Comparison of ENCODE assay signal across 1 cellular context in genomic region chr11:107018902-107019493, GRCh38.
TF ChIP-seq lines count a peak whose summit lies in the region.

No MANE protein-coding gene starts in this region.

TF ChIP-seq in HepG2, 621 proteins besides CTCF, POLR2A, EP300 and RAD21 (continued from another document and continues in another):
- TF ChIP-seq, protein P1, sequence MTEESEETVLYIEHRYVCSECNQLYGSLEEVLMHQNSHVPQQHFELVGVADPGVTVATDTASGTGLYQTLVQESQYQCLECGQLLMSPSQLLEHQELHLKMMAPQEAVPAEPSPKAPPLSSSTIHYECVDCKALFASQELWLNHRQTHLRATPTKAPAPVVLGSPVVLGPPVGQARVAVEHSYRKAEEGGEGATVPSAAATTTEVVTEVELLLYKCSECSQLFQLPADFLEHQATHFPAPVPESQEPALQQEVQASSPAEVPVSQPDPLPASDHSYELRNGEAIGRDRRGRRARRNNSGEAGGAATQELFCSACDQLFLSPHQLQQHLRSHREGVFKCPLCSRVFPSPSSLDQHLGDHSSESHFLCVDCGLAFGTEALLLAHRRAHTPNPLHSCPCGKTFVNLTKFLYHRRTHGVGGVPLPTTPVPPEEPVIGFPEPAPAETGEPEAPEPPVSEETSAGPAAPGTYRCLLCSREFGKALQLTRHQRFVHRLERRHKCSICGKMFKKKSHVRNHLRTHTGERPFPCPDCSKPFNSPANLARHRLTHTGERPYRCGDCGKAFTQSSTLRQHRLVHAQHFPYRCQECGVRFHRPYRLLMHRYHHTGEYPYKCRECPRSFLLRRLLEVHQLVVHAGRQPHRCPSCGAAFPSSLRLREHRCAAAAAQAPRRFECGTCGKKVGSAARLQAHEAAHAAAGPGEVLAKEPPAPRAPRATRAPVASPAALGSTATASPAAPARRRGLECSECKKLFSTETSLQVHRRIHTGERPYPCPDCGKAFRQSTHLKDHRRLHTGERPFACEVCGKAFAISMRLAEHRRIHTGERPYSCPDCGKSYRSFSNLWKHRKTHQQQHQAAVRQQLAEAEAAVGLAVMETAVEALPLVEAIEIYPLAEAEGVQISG (CRISPR knock-in tag; IDR thresholded peaks at IDR 0.05) = no peak
- TF ChIP-seq ZNF10 (CRISPR knock-in tag; IDR thresholded peaks at IDR 0.05; ENCODE audit: borderline replicate concordance, low read depth) (no peak), ZFY (CRISPR knock-in tag; IDR thresholded peaks at IDR 0.05) (no peak), NFKBIZ (CRISPR knock-in tag; IDR thresholded peaks at IDR 0.05) (no peak), MEF2D (CRISPR knock-in tag; IDR thresholded peaks at IDR 0.05) (no peak), FOXO4 (CRISPR knock-in tag; conservative IDR thresholded peaks at IDR 0.05) (no peak), ZNF3 (CRISPR knock-in tag; IDR thresholded peaks at IDR 0.05) (no peak), MED13 (CRISPR knock-in tag; IDR thresholded peaks at IDR 0.05) (no peak), ZNF383 (CRISPR knock-in tag; IDR thresholded peaks at IDR 0.05; ENCODE audit: borderline replicate concordance) (no peak), ISX (CRISPR knock-in tag; conservative IDR thresholded peaks at IDR 0.05) (no peak), ZNF530 (CRISPR knock-in tag; IDR thresholded peaks at IDR 0.05; ENCODE audit: low read depth) (no peak), CREB3 (CRISPR knock-in tag; IDR thresholded peaks at IDR 0.05) (no peak), ZNF225 (CRISPR knock-in tag; IDR thresholded peaks at IDR 0.05) (no peak), NRL (CRISPR knock-in tag; IDR thresholded peaks at IDR 0.05; ENCODE audit: borderline replicate concordance) (no peak), ZBTB21 (CRISPR knock-in tag; IDR thresholded peaks at IDR 0.05) (no peak), ZNF576 (CRISPR knock-in tag; IDR thresholded peaks at IDR 0.05) (no peak), BCL6 (CRISPR knock-in tag; IDR thresholded peaks at IDR 0.05) (no peak), SMAD9 (CRISPR knock-in tag; IDR thresholded peaks at IDR 0.05) (0 out of 2 replicates have a peak, but pooled peaks have one; percentile 53), NR3C1 (CRISPR knock-in tag; IDR thresholded peaks at IDR 0.05) (no peak), ZFX (CRISPR knock-in tag; IDR thresholded peaks at IDR 0.05; ENCODE audit: low read depth) (no peak), TSC22D2 (CRISPR knock-in tag; IDR thresholded peaks at IDR 0.05; ENCODE audit: borderline replicate concordance) (no peak), RCOR2 (CRISPR knock-in tag; IDR thresholded peaks at IDR 0.05) (no peak), ZNF644 (CRISPR knock-in tag; IDR thresholded peaks at IDR 0.05; ENCODE audit: low read depth) (no peak), SATB2 (CRISPR knock-in tag; IDR thresholded peaks at IDR 0.05) (no peak), ZFP82 (CRISPR knock-in tag; IDR thresholded peaks at IDR 0.05; ENCODE audit: borderline replicate concordance) (no peak), MEIS1 (CRISPR knock-in tag; IDR thresholded peaks at IDR 0.05; ENCODE audit: borderline replicate concordance) (no peak), SRY (CRISPR knock-in tag; IDR thresholded peaks at IDR 0.05) (0 out of 2 replicates have a peak, but pooled peaks have one; percentile 21), BATF2 (CRISPR knock-in tag; IDR thresholded peaks at IDR 0.05) (no peak)
- TF ChIP-seq, protein P2, sequence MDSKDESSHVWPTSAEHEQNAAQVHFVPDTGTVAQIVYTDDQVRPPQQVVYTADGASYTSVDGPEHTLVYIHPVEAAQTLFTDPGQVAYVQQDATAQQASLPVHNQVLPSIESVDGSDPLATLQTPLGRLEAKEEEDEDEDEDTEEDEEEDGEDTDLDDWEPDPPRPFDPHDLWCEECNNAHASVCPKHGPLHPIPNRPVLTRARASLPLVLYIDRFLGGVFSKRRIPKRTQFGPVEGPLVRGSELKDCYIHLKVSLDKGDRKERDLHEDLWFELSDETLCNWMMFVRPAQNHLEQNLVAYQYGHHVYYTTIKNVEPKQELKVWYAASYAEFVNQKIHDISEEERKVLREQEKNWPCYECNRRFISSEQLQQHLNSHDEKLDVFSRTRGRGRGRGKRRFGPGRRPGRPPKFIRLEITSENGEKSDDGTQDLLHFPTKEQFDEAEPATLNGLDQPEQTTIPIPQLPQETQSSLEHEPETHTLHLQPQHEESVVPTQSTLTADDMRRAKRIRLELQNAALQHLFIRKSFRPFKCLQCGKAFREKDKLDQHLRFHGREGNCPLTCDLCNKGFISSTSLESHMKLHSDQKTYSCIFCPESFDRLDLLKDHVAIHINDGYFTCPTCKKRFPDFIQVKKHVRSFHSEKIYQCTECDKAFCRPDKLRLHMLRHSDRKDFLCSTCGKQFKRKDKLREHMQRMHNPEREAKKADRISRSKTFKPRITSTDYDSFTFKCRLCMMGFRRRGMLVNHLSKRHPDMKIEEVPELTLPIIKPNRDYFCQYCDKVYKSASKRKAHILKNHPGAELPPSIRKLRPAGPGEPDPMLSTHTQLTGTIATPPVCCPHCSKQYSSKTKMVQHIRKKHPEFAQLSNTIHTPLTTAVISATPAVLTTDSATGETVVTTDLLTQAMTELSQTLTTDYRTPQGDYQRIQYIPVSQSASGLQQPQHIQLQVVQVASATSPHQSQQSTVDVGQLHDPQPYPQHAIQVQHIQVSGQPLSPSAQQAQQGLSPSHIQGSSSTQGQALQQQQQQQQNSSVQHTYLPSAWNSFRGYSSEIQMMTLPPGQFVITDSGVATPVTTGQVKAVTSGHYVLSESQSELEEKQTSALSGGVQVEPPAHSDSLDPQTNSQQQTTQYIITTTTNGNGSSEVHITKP (CRISPR knock-in tag; IDR thresholded peaks at IDR 0.05; ENCODE audit: low read depth) = no peak
- TF ChIP-seq, protein P3, sequence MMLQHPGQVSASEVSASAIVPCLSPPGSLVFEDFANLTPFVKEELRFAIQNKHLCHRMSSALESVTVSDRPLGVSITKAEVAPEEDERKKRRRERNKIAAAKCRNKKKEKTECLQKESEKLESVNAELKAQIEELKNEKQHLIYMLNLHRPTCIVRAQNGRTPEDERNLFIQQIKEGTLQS (CRISPR knock-in tag; IDR thresholded peaks at IDR 0.05) = 0 out of 2 replicates have a peak, but pooled peaks have one; percentile 31
- TF ChIP-seq, protein P4, sequence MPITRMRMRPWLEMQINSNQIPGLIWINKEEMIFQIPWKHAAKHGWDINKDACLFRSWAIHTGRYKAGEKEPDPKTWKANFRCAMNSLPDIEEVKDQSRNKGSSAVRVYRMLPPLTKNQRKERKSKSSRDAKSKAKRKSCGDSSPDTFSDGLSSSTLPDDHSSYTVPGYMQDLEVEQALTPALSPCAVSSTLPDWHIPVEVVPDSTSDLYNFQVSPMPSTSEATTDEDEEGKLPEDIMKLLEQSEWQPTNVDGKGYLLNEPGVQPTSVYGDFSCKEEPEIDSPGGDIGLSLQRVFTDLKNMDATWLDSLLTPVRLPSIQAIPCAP (CRISPR knock-in tag; IDR thresholded peaks at IDR 0.05; ENCODE audit: low read depth) = no peak
- TF ChIP-seq, protein P5, sequence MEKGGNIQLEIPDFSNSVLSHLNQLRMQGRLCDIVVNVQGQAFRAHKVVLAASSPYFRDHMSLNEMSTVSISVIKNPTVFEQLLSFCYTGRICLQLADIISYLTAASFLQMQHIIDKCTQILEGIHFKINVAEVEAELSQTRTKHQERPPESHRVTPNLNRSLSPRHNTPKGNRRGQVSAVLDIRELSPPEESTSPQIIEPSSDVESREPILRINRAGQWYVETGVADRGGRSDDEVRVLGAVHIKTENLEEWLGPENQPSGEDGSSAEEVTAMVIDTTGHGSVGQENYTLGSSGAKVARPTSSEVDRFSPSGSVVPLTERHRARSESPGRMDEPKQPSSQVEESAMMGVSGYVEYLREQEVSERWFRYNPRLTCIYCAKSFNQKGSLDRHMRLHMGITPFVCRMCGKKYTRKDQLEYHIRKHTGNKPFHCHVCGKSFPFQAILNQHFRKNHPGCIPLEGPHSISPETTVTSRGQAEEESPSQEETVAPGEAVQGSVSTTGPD (CRISPR knock-in tag; IDR thresholded peaks at IDR 0.05) = no peak
- TF ChIP-seq, protein P6, sequence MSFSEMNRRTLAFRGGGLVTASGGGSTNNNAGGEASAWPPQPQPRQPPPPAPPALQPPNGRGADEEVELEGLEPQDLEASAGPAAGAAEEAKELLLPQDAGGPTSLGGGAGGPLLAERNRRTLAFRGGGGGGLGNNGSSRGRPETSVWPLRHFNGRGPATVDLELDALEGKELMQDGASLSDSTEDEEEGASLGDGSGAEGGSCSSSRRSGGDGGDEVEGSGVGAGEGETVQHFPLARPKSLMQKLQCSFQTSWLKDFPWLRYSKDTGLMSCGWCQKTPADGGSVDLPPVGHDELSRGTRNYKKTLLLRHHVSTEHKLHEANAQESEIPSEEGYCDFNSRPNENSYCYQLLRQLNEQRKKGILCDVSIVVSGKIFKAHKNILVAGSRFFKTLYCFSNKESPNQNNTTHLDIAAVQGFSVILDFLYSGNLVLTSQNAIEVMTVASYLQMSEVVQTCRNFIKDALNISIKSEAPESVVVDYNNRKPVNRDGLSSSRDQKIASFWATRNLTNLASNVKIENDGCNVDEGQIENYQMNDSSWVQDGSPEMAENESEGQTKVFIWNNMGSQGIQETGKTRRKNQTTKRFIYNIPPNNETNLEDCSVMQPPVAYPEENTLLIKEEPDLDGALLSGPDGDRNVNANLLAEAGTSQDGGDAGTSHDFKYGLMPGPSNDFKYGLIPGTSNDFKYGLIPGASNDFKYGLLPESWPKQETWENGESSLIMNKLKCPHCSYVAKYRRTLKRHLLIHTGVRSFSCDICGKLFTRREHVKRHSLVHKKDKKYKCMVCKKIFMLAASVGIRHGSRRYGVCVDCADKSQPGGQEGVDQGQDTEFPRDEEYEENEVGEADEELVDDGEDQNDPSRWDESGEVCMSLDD (CRISPR knock-in tag; IDR thresholded peaks at IDR 0.05; ENCODE audit: borderline replicate concordance) = no peak
- TF ChIP-seq, protein P7, sequence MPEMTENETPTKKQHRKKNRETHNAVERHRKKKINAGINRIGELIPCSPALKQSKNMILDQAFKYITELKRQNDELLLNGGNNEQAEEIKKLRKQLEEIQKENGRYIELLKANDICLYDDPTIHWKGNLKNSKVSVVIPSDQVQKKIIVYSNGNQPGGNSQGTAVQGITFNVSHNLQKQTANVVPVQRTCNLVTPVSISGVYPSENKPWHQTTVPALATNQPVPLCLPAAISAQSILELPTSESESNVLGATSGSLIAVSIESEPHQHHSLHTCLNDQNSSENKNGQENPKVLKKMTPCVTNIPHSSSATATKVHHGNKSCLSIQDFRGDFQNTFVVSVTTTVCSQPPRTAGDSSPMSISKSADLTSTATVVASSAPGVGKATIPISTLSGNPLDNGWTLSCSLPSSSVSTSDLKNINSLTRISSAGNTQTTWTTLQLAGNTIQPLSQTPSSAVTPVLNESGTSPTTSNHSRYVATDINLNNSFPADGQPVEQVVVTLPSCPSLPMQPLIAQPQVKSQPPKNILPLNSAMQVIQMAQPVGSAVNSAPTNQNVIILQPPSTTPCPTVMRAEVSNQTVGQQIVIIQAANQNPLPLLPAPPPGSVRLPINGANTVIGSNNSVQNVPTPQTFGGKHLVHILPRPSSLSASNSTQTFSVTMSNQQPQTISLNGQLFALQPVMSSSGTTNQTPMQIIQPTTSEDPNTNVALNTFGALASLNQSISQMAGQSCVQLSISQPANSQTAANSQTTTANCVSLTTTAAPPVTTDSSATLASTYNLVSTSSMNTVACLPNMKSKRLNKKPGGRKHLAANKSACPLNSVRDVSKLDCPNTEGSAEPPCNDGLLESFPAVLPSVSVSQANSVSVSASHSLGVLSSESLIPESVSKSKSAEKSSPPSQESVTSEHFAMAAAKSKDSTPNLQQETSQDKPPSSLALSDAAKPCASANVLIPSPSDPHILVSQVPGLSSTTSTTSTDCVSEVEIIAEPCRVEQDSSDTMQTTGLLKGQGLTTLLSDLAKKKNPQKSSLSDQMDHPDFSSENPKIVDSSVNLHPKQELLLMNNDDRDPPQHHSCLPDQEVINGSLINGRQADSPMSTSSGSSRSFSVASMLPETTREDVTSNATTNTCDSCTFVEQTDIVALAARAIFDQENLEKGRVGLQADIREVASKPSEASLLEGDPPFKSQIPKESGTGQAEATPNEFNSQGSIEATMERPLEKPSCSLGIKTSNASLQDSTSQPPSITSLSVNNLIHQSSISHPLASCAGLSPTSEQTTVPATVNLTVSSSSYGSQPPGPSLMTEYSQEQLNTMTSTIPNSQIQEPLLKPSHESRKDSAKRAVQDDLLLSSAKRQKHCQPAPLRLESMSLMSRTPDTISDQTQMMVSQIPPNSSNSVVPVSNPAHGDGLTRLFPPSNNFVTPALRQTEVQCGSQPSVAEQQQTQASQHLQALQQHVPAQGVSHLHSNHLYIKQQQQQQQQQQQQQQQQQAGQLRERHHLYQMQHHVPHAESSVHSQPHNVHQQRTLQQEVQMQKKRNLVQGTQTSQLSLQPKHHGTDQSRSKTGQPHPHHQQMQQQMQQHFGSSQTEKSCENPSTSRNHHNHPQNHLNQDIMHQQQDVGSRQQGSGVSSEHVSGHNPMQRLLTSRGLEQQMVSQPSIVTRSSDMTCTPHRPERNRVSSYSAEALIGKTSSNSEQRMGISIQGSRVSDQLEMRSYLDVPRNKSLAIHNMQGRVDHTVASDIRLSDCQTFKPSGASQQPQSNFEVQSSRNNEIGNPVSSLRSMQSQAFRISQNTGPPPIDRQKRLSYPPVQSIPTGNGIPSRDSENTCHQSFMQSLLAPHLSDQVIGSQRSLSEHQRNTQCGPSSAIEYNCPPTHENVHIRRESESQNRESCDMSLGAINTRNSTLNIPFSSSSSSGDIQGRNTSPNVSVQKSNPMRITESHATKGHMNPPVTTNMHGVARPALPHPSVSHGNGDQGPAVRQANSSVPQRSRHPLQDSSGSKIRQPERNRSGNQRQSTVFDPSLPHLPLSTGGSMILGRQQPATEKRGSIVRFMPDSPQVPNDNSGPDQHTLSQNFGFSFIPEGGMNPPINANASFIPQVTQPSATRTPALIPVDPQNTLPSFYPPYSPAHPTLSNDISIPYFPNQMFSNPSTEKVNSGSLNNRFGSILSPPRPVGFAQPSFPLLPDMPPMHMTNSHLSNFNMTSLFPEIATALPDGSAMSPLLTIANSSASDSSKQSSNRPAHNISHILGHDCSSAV (CRISPR knock-in tag; IDR thresholded peaks at IDR 0.05; ENCODE audit: borderline replicate concordance) = no peak
